Comparison of ENCODE assay signal across 12 cellular contexts in the genomic region with DNA sequence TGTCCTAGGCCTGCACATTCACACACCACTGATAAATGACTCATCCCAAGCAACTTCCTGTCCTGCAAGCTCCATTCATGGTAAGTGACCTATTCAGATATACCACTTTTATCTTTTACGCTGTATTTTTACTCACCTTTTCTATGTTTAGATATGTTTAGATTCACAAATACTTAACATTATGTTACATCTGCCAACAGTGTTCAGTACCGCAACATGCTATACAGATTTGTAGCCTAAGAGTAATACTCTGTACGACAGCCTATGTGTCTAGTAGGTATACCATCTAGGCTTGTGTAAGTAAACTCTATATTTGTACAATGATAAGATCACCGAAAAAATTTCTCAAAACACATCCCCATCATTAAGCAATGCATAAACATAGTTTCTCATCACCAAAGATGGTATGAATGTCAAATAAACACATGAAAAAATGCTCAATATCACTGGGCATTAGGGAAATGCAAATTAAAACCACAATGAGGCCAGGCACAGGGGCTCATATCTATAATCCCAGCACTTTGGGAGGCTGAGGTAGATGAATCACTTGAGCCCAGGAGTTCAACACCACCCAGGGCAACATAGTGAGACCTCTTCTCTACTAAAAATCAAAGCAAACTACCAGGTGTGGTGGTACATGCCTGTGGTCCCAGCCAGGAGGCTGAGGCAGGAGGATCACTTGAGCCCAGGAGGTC. TPM values are rescaled to one million over a fixed set of nuclear protein-coding genes. Genes with fewer than 3 reads are reported as not detected.
DNase-seq lines count a peak whose midpoint lies in the region; ATAC-seq, FAIRE-seq and TF ChIP-seq lines count a peak whose summit lies in the region.
"Had no signal": no experiment of that assay in that cellular context is flagged by ENCODE, and none has a peak within 500 bp of the region (broad histone marks: within the 10 kb centered on the region; RNA-seq: fewer than 3 reads in every experiment).

No MANE protein-coding gene starts in this region.

- no peak overlapping the region for H2BK15ac ChIP-seq in IMR-90 (ENCODE audit: low read depth, low read length)

- peak overlapping the region; percentile 35 for H3K4me2 ChIP-seq in IMR-90 (ENCODE audit: low read depth, low read length)
- 0 out of 2 replicates have a peak overlapping the region, but pooled peaks have one; percentile 22 for H3K4me2 ChIP-seq in GM12878 (ENCODE audit: control insufficient read depth, insufficient read depth)

- dilution Hi-C loops in IMR-90 (cut with HindIII; ENCODE audit: low sequenced_read_pairs, unreplicated experiment), result no loop called here

- H4K8ac ChIP-seq in IMR-90 (ENCODE audit: low read depth in 2 of 2, low read length in 2 of 2), result no peak overlapping the region

- H3K9me3 ChIP-seq in IMR-90 (ENCODE audit: control insufficient read depth, insufficient read depth, low read length), result no peaks in the 10 kb centered on the region
- H3K9me3 ChIP-seq in GM12878 (replicated peaks; ENCODE audit: control insufficient read depth, insufficient read depth, low read length), result no peaks in the 10 kb centered on the region
- no peaks in the 10 kb centered on the region for H3K9me3 ChIP-seq in A673 (ENCODE audit: low read depth, low read length, poor library complexity, severe bottlenecking)
- H3K9me3 ChIP-seq: right atrium auricular region, suprapubic skin had no signal

- TF ChIP-seq POLR2A in IMR-90 (IDR thresholded peaks at IDR 0.05; ENCODE audit: low read depth, low read length), result no peak
- TF ChIP-seq POLR2A in GM12878 (IDR thresholded peaks at IDR 0.05; ENCODE audit: low read depth, low read length), result no peak

- H4K5ac ChIP-seq in IMR-90 (ENCODE audit: low read depth, low read length), result no peak overlapping the region

- H3K56ac ChIP-seq in IMR-90 (ENCODE audit: extremely low read depth, insufficient read depth, low read length), result no peak overlapping the region

- SMC1A ChIA-PET in GM12878 (lab: Charles Lee; ENCODE audit: uncharacterized antibody, unreplicated experiment), result no interaction called here

- peaks cover 36% of the 10 kb centered on the region for H3K9me1 ChIP-seq in IMR-90 (ENCODE audit: insufficient read depth, low read length)

- peak overlapping the region; percentile 13; the same call in 1 of the 2 replicates for H2AK5ac ChIP-seq in IMR-90 (ENCODE audit: low read depth, low read length)

- in situ Hi-C loops in IMR-90 (cut with MboI; ENCODE audit: low sequenced_read_pairs), result no loop called here
- in situ Hi-C loops in GM12878 (cut with MboI), result no loop called here

- WGBS in IMR-90 (ENCODE audit: extremely low coverage in 2 of 2, insufficient read length in 1 of 2), 2 experiments, result no CpG with 5 or more reads among the region's 4 CpGs
- WGBS in GM12878 (ENCODE audit: insufficient coverage, insufficient replicate concordance, low lambda C conversion rate, missing lambda C conversion rate), result 47% methylated on average over 4 of the region's 4 CpGs

- POLR2A ChIA-PET in IMR-90 (lab: Charles Lee; ENCODE audit: unreplicated experiment), result no interaction called here
- POLR2A ChIA-PET in GM12878 (lab: Charles Lee), result interaction anchor here (0.6 kb wide), 1 partner anchor 31 kb away, joined by 4 read pairs; no protein-coding TSS in a partner anchor
- POLR2A ChIA-PET in A673 (lab: Charles Lee; ENCODE audit: low non-redundant PET), result no interaction called here

- no peak overlapping the region for H2AFZ ChIP-seq in IMR-90 (replicated peaks; ENCODE audit: low read length, poor library complexity)
- H2AFZ ChIP-seq in GM12878 (ENCODE audit: control insufficient read depth, low read depth, low read length), result no peak overlapping the region

- H4K91ac ChIP-seq in IMR-90 (ENCODE audit: insufficient read depth, low read depth, low read length), result 0 out of 2 replicates have a peak overlapping the region, but pooled peaks have one; percentile 21

- H3K4me1 ChIP-seq in IMR-90 (ENCODE audit: control insufficient read depth, insufficient read depth, low read length), result peaks cover 14% of the 10 kb centered on the region
- peaks cover 6% of the 10 kb centered on the region for H3K4me1 ChIP-seq in GM12878 (ENCODE audit: control insufficient read depth, insufficient read depth, low read length)
- no peaks in the 10 kb centered on the region for H3K4me1 ChIP-seq in A673 (ENCODE audit: insufficient read depth, low read length, poor library complexity, severe bottlenecking)
- H3K4me1 ChIP-seq: suprapubic skin had no signal

- H3K23ac ChIP-seq in IMR-90 (ENCODE audit: low read depth, low read length), result peak overlapping the region; percentile 18; the same call in 1 of the 2 replicates

- H2BK20ac ChIP-seq in IMR-90 (ENCODE audit: low read depth, low read length), result no peak overlapping the region

- H3K4ac ChIP-seq in IMR-90 (ENCODE audit: low read depth, low read length), result peak overlapping the region; percentile 68

- TF ChIP-seq CTCF in IMR-90 (conservative IDR thresholded peaks at IDR 0.05; ENCODE audit: low read depth, low read length) (no peak), GM12878 (IDR thresholded peaks at IDR 0.05 in 2 of 3, conservative IDR thresholded peaks at IDR 0.05 in 1 of 3; ENCODE audit: control insufficient read depth in 2 of 3, extremely low read depth in 1 of 3, insufficient read depth in 1 of 3, low read depth in 3 of 3, low read length in 3 of 3) (no peak), A673 (conservative IDR thresholded peaks at IDR 0.05; ENCODE audit: low read depth, low read length) (no peak)

- RAD21 ChIA-PET in GM12878 (lab: Charles Lee; ENCODE audit: unreplicated experiment), result no interaction called here

- H2AK9ac ChIP-seq in IMR-90 (replicated peaks; ENCODE audit: low read depth, low read length, poor library complexity), result no peak overlapping the region

- ATAC-seq in IMR-90 (ENCODE audit: low read depth), result peak; percentile 87
- peak; percentile 77 for ATAC-seq in GM12878
- ATAC-seq: Right ventricle myocardium inferior had no signal

- TF ChIP-seq EP300 in GM12878 (IDR thresholded peaks at IDR 0.05; ENCODE audit: borderline replicate concordance in 1 of 2, control insufficient read depth in 1 of 2, low read depth in 2 of 2, low read length in 2 of 2), result no peak

- TF ChIP-seq RAD21 in IMR-90 (IDR thresholded peaks at IDR 0.05; ENCODE audit: low read length) (no peak), GM12878 (IDR thresholded peaks at IDR 0.05; ENCODE audit: insufficient read depth, low read depth, low read length) (no peak)

- H3K27ac ChIP-seq in IMR-90 (ENCODE audit: insufficient read depth, low read length), result peak overlapping the region; percentile 96
- H3K27ac ChIP-seq in GM12878 (ENCODE audit: control insufficient read depth, insufficient read depth), result peak overlapping the region; percentile 37; the same call in 1 of the 2 replicates
- no peak overlapping the region for H3K27ac ChIP-seq in A673 (ENCODE audit: low read depth, low read length, poor library complexity, severe bottlenecking)
- H3K27ac ChIP-seq: right atrium auricular region, suprapubic skin had no signal

- H3K9ac ChIP-seq in IMR-90 (ENCODE audit: low read depth, low read length) (no peak overlapping the region), GM12878 (ENCODE audit: control insufficient read depth, insufficient read depth, low read length) (no peak overlapping the region)

- peaks cover 29% of the 10 kb centered on the region for H3K79me2 ChIP-seq in GM12878 (ENCODE audit: control insufficient read depth, insufficient read depth, low read length)

- no TSS peak for BruUV-seq in IMR-90 (replicated peaks; lab: Mats Ljungman, UMichigan)
- BruUV-seq in GM12878 (replicated peaks; lab: Mats Ljungman, UMichigan), result no TSS peak
- no TSS peak for BruUV-seq in A673 (replicated peaks; lab: Mats Ljungman, UMichigan)

- CTCF ChIA-PET in IMR-90 (lab: Yijun Ruan, JAX), result no interaction called here
- CTCF ChIA-PET in GM12878 (lab: Yijun Ruan, JAX), result no interaction called here
- CTCF ChIA-PET in A673 (lab: Charles Lee), result no interaction called here

- intact Hi-C loops in IMR-90 (cut with micrococcal nuclease), result loop anchor here (1.0 to 2.0 kb wide), 2 partner anchors 8 to 18 kb away; no protein-coding TSS in a partner anchor
- intact Hi-C loops in GM12878 (cut with micrococcal nuclease; ENCODE audit: unreplicated experiment), result no loop called here
- intact Hi-C loops in A673 (cut with micrococcal nuclease; ENCODE audit: unreplicated experiment), result no loop called here

- H3K79me1 ChIP-seq in IMR-90 (ENCODE audit: low read depth in 1 of 2, low read length in 2 of 2), result peaks cover 11 to 83% of the 10 kb centered on the region in 2 experiments

- peak; percentile 72 for FAIRE-seq in GM12878 (lab: Jason Lieb, UNC)

- no peak overlapping the region for H2BK120ac ChIP-seq in IMR-90 (ENCODE audit: low read depth, low read length)

- peak overlapping the region; percentile 93 for H2BK5ac ChIP-seq in IMR-90 (ENCODE audit: low read depth, low read length, poor library complexity, severe bottlenecking)

- no peaks in the 10 kb centered on the region for H3K27me3 ChIP-seq in IMR-90 (ENCODE audit: control insufficient read depth, insufficient read depth, low read length)
- no peaks in the 10 kb centered on the region for H3K27me3 ChIP-seq in GM12878 (replicated peaks in 1 of 2; ENCODE audit: control insufficient read depth in 2 of 2, insufficient read depth in 2 of 2, low read length in 1 of 2)
- no peaks in the 10 kb centered on the region for H3K27me3 ChIP-seq in A673 (replicated peaks; ENCODE audit: insufficient read depth, low read depth, low read length, poor library complexity)
- H3K27me3 ChIP-seq: right atrium auricular region, suprapubic skin had no signal

- H3K4me3 ChIP-seq in IMR-90 (ENCODE audit: insufficient read depth, low read depth, low read length) (no peak overlapping the region), GM12878 (no peak overlapping the region), A673 (ENCODE audit: low read depth, low read length, poor library complexity, severe bottlenecking) (no peak overlapping the region)
- H3K4me3 ChIP-seq: right atrium auricular region, suprapubic skin had no signal

- H3K14ac ChIP-seq in IMR-90 (replicated peaks; ENCODE audit: low read depth, low read length), result no peak overlapping the region

- H3K18ac ChIP-seq in IMR-90 (ENCODE audit: low read depth, low read length), result 0 out of 2 replicates have a peak overlapping the region, but pooled peaks have one; percentile 26

- H3K36me3 ChIP-seq in IMR-90 (ENCODE audit: control insufficient read depth, insufficient read depth, low read length), result peaks cover 4% of the 10 kb centered on the region
- peaks cover 1 to 9% of the 10 kb centered on the region in 2 experiments; a peak in 3 of 4 replicates for H3K36me3 ChIP-seq in GM12878 (ENCODE audit: control insufficient read depth in 2 of 2, insufficient read depth in 2 of 2, low read length in 1 of 2)
- no peaks in the 10 kb centered on the region for H3K36me3 ChIP-seq in A673 (ENCODE audit: insufficient read depth, low read length, poor library complexity, severe bottlenecking)
- H3K36me3 ChIP-seq: right atrium auricular region, suprapubic skin had no signal

- DNase-seq in DMS53 (lab: John Stamatoyannopoulos, UW) (peak; percentile 80), IMR-90 (peak; percentile 91), GM12878 (ENCODE audit: low read depth, low spot score) (no peak), lung microvascular endothelial cell (ENCODE audit: low read depth in 2 of 2) (peak; percentile 87 to 90), A673 (ENCODE audit: low spot score) (no peak), Ammon's horn (ENCODE audit: low spot score) (no peak), medulla oblongata (ENCODE audit: extremely low spot score) (no peak), NCI-H2107 treated with DMSO at 0.1 percent for 48 hours (lab: John Stamatoyannopoulos, UW; ENCODE audit: unreplicated experiment) (no peak)
- DNase-seq: activated naive CD4-positive, alpha-beta T cell treated with anti-CD3 and anti-CD28 coated beads for 36 hours had no signal

- H4K20me1 ChIP-seq in IMR-90 (ENCODE audit: insufficient read depth, low read length) (peaks cover 94% of the 10 kb centered on the region), GM12878 (ENCODE audit: control insufficient read depth, insufficient read depth) (no peaks in the 10 kb centered on the region; the same call in 1 of the 2 replicates)

RNA-seq across cellular contexts. Expression of gene ATXN2, which starts 20.7 kb away (rescaled TPM):
- 12.4 and 20.6 TPM in 2 replicates for total RNA-seq in IMR-90 (2012; rRNA removed)
- polyA plus RNA-seq in IMR-90 (2012; rRNA removed), result 63.3 and 66.5 TPM in 2 replicates
- 21.7 and 52.9 TPM in 2 replicates for polyA plus RNA-seq in IMR-90 (2012; cell fraction: cytosol; rRNA removed)
- polyA plus RNA-seq in IMR-90 (2012; cell fraction: nucleus; rRNA removed; ENCODE audit: low replicate concordance), result 171 and 246 TPM in 2 replicates
- 148 and 149 TPM in 2 replicates for total RNA-seq in GM12878 (2013; cell fraction: nucleolus; rRNA removed)
- total RNA-seq in GM12878 (2014; rRNA removed), result 8.9 and 10.7 TPM in 2 replicates
- total RNA-seq in GM12878 (2014; rRNA removed; fragmentation: Illumina TruSeq; extraction: Trizol), result 16.6 and 16.8 TPM in 2 replicates
- 28.6 and 31.5 TPM in 2 replicates for total RNA-seq in GM12878 (2021)
- 15.5 TPM for polyA plus RNA-seq in GM12878 (2011; ENCODE audit: low read depth)
- 16.0 and 17.6 TPM in 2 replicates for polyA plus RNA-seq in GM12878 (2011; rRNA removed)
- 18.0 and 20.6 TPM in 2 replicates for polyA plus RNA-seq in GM12878 (2011; cell fraction: cytosol; rRNA removed)
- polyA plus RNA-seq in GM12878 (2011; cell fraction: nucleus; rRNA removed), result 80.6 and 88.4 TPM in 2 replicates
- 16.2 and 24.8 TPM in 2 replicates for polyA plus RNA-seq in GM12878 (2012)
- polyA plus RNA-seq in GM12878 (2014; fragmentation: Illumina TruSeq; extraction: Trizol), result 26.3 and 36.3 TPM in 2 replicates
- 10 to 100 TPM in 1 of 2 experiments, 1 to 10 TPM in 1; 8.8 to 13.3 TPM for polyA plus RNA-seq in GM12878 (2014; fragmentation: Nextera tagmentation; extraction: Ambion mirVana)
- polyA plus RNA-seq in GM12878 (2014; rRNA removed), result 18.4 and 20.3 TPM in 2 replicates
- 10 to 100 TPM; 23.4 to 28.5 TPM for polyA plus RNA-seq in GM12878 (2016; fragmentation: Nextera tagmentation; extraction: Ambion mirVana)
- polyA minus RNA-seq in GM12878 (2011; rRNA and poly(A)+ RNA removed), result 39.8 and 40.7 TPM in 2 replicates
- 23.0 and 28.3 TPM in 2 replicates for polyA minus RNA-seq in GM12878 (2011; cell fraction: cytosol; rRNA and poly(A)+ RNA removed)
- polyA minus RNA-seq in GM12878 (2011; cell fraction: nucleus; rRNA and poly(A)+ RNA removed), result 27.8 and 65.8 TPM in 2 replicates
- total RNA-seq in lung microvascular endothelial cell, result 9.6 and 23.0 TPM in 2 replicates
- total RNA-seq in A673 (2021), result 82.8 and 94.4 TPM in 2 replicates

Comparison
In these comparisons a context has a peak if more than half of its experiments do, and no peak if none do; other contexts are left out.
1. DNase-seq: peak in DMS53 (single experiment), IMR-90 (single experiment) and lung microvascular endothelial cell (2 of 2); none in GM12878 (single experiment), A673 (single experiment), Ammon's horn (single experiment), medulla oblongata (single experiment) and NCI-H2107 treated with DMSO at 0.1 percent for 48 hours (single experiment).